8 cellular contexts compared by ENCODE assay signal in the genomic region with DNA sequence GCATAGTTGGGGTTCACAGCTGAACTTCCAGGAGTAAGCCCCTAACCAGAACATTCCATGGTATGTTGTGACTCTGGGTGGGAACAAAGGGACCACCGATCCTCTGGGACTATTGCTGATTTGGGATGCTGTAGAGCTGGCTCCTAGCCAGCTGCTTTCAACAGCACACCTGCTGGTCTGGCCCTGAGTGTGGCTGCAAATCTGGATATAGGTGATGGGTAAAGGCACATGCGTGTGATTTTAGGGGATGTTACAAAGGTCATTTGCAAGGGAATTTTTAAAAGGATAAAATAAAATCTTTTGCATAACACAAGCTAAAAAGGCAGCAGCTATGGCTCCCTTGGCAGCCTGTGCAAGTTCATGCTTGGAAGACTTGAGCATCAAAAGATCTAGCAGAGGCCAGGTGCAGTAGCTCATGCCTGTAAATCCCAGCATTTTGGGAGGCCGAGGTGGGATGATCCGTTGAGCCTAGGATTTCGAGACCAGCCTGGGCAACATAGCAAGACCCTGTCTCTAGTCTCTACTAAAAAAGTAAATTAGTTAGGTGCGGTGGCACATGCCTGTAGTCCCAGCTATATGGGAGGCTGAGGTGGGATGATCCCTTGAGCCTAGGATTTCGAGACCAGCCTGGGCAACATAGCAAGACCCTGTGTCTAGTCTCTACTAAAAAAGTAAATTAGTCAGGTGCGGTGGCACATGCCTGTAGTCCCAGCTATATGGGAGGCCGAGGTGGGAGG. TPM values are rescaled to one million over a fixed set of nuclear protein-coding genes. Genes with fewer than 3 reads are reported as not detected.
DNase-seq lines count a peak whose midpoint lies in the region; ATAC-seq, FAIRE-seq and TF ChIP-seq lines count a peak whose summit lies in the region.

No MANE protein-coding gene starts in this region.

- no peak for FAIRE-seq in endothelial cell of umbilical vein (lab: Jason Lieb, UNC)

- H4K5ac ChIP-seq in IMR-90 (ENCODE audit: low read depth, low read length): no peak overlapping the region

- H3K4me1 ChIP-seq in A673 (ENCODE audit: insufficient read depth, low read length, poor library complexity, severe bottlenecking) (peaks cover 6% of the 10 kb centered on the region), IMR-90 (ENCODE audit: control insufficient read depth, insufficient read depth, low read length) (peaks cover 6% of the 10 kb centered on the region), endothelial cell of umbilical vein (ENCODE audit: control insufficient read depth, extremely low read depth, insufficient read depth, low read length) (peaks cover 18% of the 10 kb centered on the region)

- TF ChIP-seq POLR2A in IMR-90 (IDR thresholded peaks at IDR 0.05; ENCODE audit: low read depth, low read length): no peak
- TF ChIP-seq POLR2A in endothelial cell of umbilical vein (IDR thresholded peaks at IDR 0.05; ENCODE audit: low read depth, low read length): no peak

- in situ Hi-C loops in IMR-90 (cut with MboI; ENCODE audit: low sequenced_read_pairs): no loop called here

- no peaks in the 10 kb centered on the region for H3K9me2 ChIP-seq in neural cell (ENCODE audit: insufficient read depth, low read length)

- TF ChIP-seq EP300 in neural cell (conservative IDR thresholded peaks at IDR 0.05; ENCODE audit: poor library complexity, severe bottlenecking): no peak

- H3K9me3 ChIP-seq in A673 (ENCODE audit: low read depth, low read length, poor library complexity, severe bottlenecking): no peaks in the 10 kb centered on the region
- no peaks in the 10 kb centered on the region for H3K9me3 ChIP-seq in IMR-90 (ENCODE audit: control insufficient read depth, insufficient read depth, low read length)
- H3K9me3 ChIP-seq in endothelial cell of umbilical vein (replicated peaks; ENCODE audit: control insufficient read depth, insufficient read depth, low read length): no peaks in the 10 kb centered on the region
- H3K9me3 ChIP-seq in neural cell (ENCODE audit: low read length): no peaks in the 10 kb centered on the region

- dilution Hi-C loops in IMR-90 (cut with HindIII; ENCODE audit: low sequenced_read_pairs, unreplicated experiment) (no loop called here), endothelial cell of umbilical vein (cut with MboI; ENCODE audit: extremely low pct_ligation_motif_present, low sequenced_read_pairs) (no loop called here)

- no peak overlapping the region for H3K56ac ChIP-seq in IMR-90 (ENCODE audit: extremely low read depth, insufficient read depth, low read length)

- peak overlapping the region; percentile 88; the same call in 1 of the 2 replicates for H3K4me2 ChIP-seq in IMR-90 (ENCODE audit: low read depth, low read length)
- H3K4me2 ChIP-seq in endothelial cell of umbilical vein (ENCODE audit: insufficient read depth, low read length): peak overlapping the region; percentile 95
- H3K4me2 ChIP-seq in neural cell (ENCODE audit: low read length): peak overlapping the region; percentile 98

- H4K91ac ChIP-seq in IMR-90 (ENCODE audit: insufficient read depth, low read depth, low read length): no peak overlapping the region

- POLR2A ChIA-PET in A673 (lab: Charles Lee; ENCODE audit: low non-redundant PET): no interaction called here
- POLR2A ChIA-PET in IMR-90 (lab: Charles Lee; ENCODE audit: unreplicated experiment): interaction anchor here (0.6 kb wide), 1 partner anchor 539 kb away, joined by 3 read pairs; no protein-coding TSS in a partner anchor
- POLR2A ChIA-PET in endothelial cell of umbilical vein (lab: Charles Lee): no interaction called here
- POLR2A ChIA-PET in HEK293T (lab: Yijun Ruan, JAX): no interaction called here

- H3F3A ChIP-seq in neural cell (ENCODE audit: insufficient read depth, low read length, poor library complexity, severe bottlenecking): no peaks in the 10 kb centered on the region

- peak overlapping the region; percentile 46; the same call in 1 of the 2 replicates for H3K23ac ChIP-seq in IMR-90 (ENCODE audit: low read depth, low read length)

- H2BK5ac ChIP-seq in IMR-90 (ENCODE audit: low read depth, low read length, poor library complexity, severe bottlenecking): no peak overlapping the region

- H3K79me2 ChIP-seq in endothelial cell of umbilical vein (ENCODE audit: control insufficient read depth, insufficient read depth, low read length) (peaks cover 9% of the 10 kb centered on the region), neural cell (replicated peaks; ENCODE audit: insufficient read depth, low read length) (peaks cover 5% of the 10 kb centered on the region)

- peaks cover 14 to 46% of the 10 kb centered on the region in 2 experiments for H3K79me1 ChIP-seq in IMR-90 (ENCODE audit: low read depth in 1 of 2, low read length in 2 of 2)

- no peak overlapping the region for H2BK20ac ChIP-seq in IMR-90 (ENCODE audit: low read depth, low read length)

- H2AK5ac ChIP-seq in IMR-90 (ENCODE audit: low read depth, low read length): peak overlapping the region; percentile 31; the same call in 1 of the 2 replicates

- no peak for TF ChIP-seq CTCF in A673 (conservative IDR thresholded peaks at IDR 0.05; ENCODE audit: low read depth, low read length)
- TF ChIP-seq CTCF in IMR-90 (conservative IDR thresholded peaks at IDR 0.05; ENCODE audit: low read depth, low read length): no peak
- TF ChIP-seq CTCF in endothelial cell of umbilical vein (IDR thresholded peaks at IDR 0.05; ENCODE audit: extremely low read depth in 1 of 2, insufficient read depth in 1 of 2, low read depth in 1 of 2, low read length in 2 of 2): no peak
- TF ChIP-seq CTCF in neural cell (IDR thresholded peaks at IDR 0.05; ENCODE audit: poor library complexity, severe bottlenecking): no peak

- DNase-seq in A673 (ENCODE audit: low spot score) (no peak), IMR-90 (no peak), endothelial cell of umbilical vein (ENCODE audit: low read depth, low spot score) (no peak), HEK293T (ENCODE audit: extremely low spot score) (no peak), SW480 (ENCODE audit: low spot score) (no peak), mucosa of gallbladder (ENCODE audit: low spot score) (no peak)

- BruUV-seq in A673 (replicated peaks; lab: Mats Ljungman, UMichigan) (no TSS peak), IMR-90 (replicated peaks; lab: Mats Ljungman, UMichigan) (no TSS peak), endothelial cell of umbilical vein (replicated peaks; lab: Mats Ljungman, UMichigan) (no TSS peak)

- H3K9ac ChIP-seq in IMR-90 (ENCODE audit: low read depth, low read length) (no peak overlapping the region), endothelial cell of umbilical vein (replicated peaks; ENCODE audit: extremely low read depth, insufficient read depth, low read length) (peak overlapping the region; percentile 72), neural cell (ENCODE audit: low read length) (peak overlapping the region; percentile 79)

- no peak overlapping the region for H2BK120ac ChIP-seq in IMR-90 (ENCODE audit: low read depth, low read length)

- H3K9me1 ChIP-seq in IMR-90 (ENCODE audit: insufficient read depth, low read length) (peaks cover 13% of the 10 kb centered on the region), endothelial cell of umbilical vein (replicated peaks; ENCODE audit: control insufficient read depth, extremely low read depth, insufficient read depth, low read length) (no peaks in the 10 kb centered on the region)

- 0 out of 2 replicates have a peak overlapping the region, but pooled peaks have one; percentile 41 for H3K14ac ChIP-seq in IMR-90 (replicated peaks; ENCODE audit: low read depth, low read length)

- peak overlapping the region in 1 of 2 experiments; percentile 41; a peak in 1 of 4 replicates for H4K8ac ChIP-seq in IMR-90 (ENCODE audit: low read depth in 2 of 2, low read length in 2 of 2)

- H3K4ac ChIP-seq in IMR-90 (ENCODE audit: low read depth, low read length): no peak overlapping the region

- H2BK15ac ChIP-seq in IMR-90 (ENCODE audit: low read depth, low read length): no peak overlapping the region

- ATAC-seq in IMR-90 (ENCODE audit: low read depth): no peak
- ATAC-seq in GM19324 (IDR thresholded peaks at IDR 0.05; ENCODE audit: low FRiP score, unreplicated experiment): no peak

- H3K27me3 ChIP-seq in A673 (replicated peaks; ENCODE audit: insufficient read depth, low read depth, low read length, poor library complexity): no peaks in the 10 kb centered on the region
- no peaks in the 10 kb centered on the region for H3K27me3 ChIP-seq in IMR-90 (ENCODE audit: control insufficient read depth, insufficient read depth, low read length)
- no peaks in the 10 kb centered on the region for H3K27me3 ChIP-seq in endothelial cell of umbilical vein (ENCODE audit: control insufficient read depth in 2 of 2, insufficient read depth in 2 of 2, low read length in 2 of 2)
- no peaks in the 10 kb centered on the region for H3K27me3 ChIP-seq in neural cell (ENCODE audit: insufficient read depth, low read depth, low read length)

- H3K4me3 ChIP-seq in A673 (ENCODE audit: low read depth, low read length, poor library complexity, severe bottlenecking) (peak overlapping the region; percentile 87), IMR-90 (ENCODE audit: insufficient read depth, low read depth, low read length) (peak overlapping the region; percentile 1; the same call in 1 of the 2 replicates), endothelial cell of umbilical vein (replicated peaks in 1 of 3; ENCODE audit: insufficient read depth in 1 of 3, low read depth in 1 of 3, low read length in 3 of 3) (peak overlapping the region in 1 of 3 experiments; percentile 58), neural cell (ENCODE audit: low read length) (peak overlapping the region; percentile 83)

- H3K27ac ChIP-seq in A673 (ENCODE audit: low read depth, low read length, poor library complexity, severe bottlenecking): no peak overlapping the region
- H3K27ac ChIP-seq in IMR-90 (ENCODE audit: insufficient read depth, low read length): no peak overlapping the region
- no peak overlapping the region for H3K27ac ChIP-seq in endothelial cell of umbilical vein (ENCODE audit: insufficient read depth, low read depth, low read length)
- H3K27ac ChIP-seq in neural cell (ENCODE audit: low read length): no peak overlapping the region

- no peak overlapping the region for H2AK9ac ChIP-seq in IMR-90 (replicated peaks; ENCODE audit: low read depth, low read length, poor library complexity)

- 94% methylated on average over 6 of the region's 9 CpGs; no CpG with 5 or more reads in 1 of the 2 experiments for WGBS in IMR-90 (ENCODE audit: extremely low coverage in 2 of 2, insufficient read length in 1 of 2), 2 experiments

- CTCF ChIA-PET in A673 (lab: Charles Lee): no interaction called here
- CTCF ChIA-PET in IMR-90 (lab: Yijun Ruan, JAX): interaction anchor here (0.7 kb wide), 1 partner anchor 20 kb away, joined by 3 read pairs; no protein-coding TSS in a partner anchor
- CTCF ChIA-PET in endothelial cell of umbilical vein (lab: Charles Lee): interaction anchor here (1.6 to 2.5 kb wide), 6 partner anchors 7 to 51 kb away, joined by 5 to 19 read pairs (median 11); no protein-coding TSS in a partner anchor
- CTCF ChIA-PET in HEK293T (lab: Yijun Ruan, JAX): interaction anchor here (0.8 kb wide), 1 partner anchor 936 kb away, joined by 4 read pairs; no protein-coding TSS in a partner anchor

- H2AFZ ChIP-seq in IMR-90 (replicated peaks; ENCODE audit: low read length, poor library complexity) (no peak overlapping the region), endothelial cell of umbilical vein (ENCODE audit: low read depth, low read length) (no peak overlapping the region), neural cell (ENCODE audit: low read depth, low read length) (no peak overlapping the region)

- TF ChIP-seq RAD21 in IMR-90 (IDR thresholded peaks at IDR 0.05; ENCODE audit: low read length): no peak
- no peak for TF ChIP-seq RAD21 in neural cell (conservative IDR thresholded peaks at IDR 0.05)

- no peak overlapping the region for H3K18ac ChIP-seq in IMR-90 (ENCODE audit: low read depth, low read length)

- H4K20me1 ChIP-seq in IMR-90 (ENCODE audit: insufficient read depth, low read length) (peaks cover 30% of the 10 kb centered on the region), endothelial cell of umbilical vein (replicated peaks; ENCODE audit: control insufficient read depth, extremely low read depth, insufficient read depth, low read length) (no peaks in the 10 kb centered on the region), neural cell (ENCODE audit: insufficient read depth) (no peaks in the 10 kb centered on the region)

- intact Hi-C loops in A673 (cut with micrococcal nuclease; ENCODE audit: unreplicated experiment) (loop anchor here (5.0 kb wide), 1 partner anchor 44 kb away; no protein-coding TSS in a partner anchor), IMR-90 (cut with micrococcal nuclease) (loop anchor here (5.0 kb wide), 1 partner anchor 44 kb away; no protein-coding TSS in a partner anchor), endothelial cell of umbilical vein (cut with micrococcal nuclease) (no loop called here)

- H3K36me3 ChIP-seq in A673 (ENCODE audit: insufficient read depth, low read length, poor library complexity, severe bottlenecking): no peaks in the 10 kb centered on the region
- H3K36me3 ChIP-seq in IMR-90 (ENCODE audit: control insufficient read depth, insufficient read depth, low read length): peaks cover 3% of the 10 kb centered on the region; the same call in 1 of the 2 replicates
- H3K36me3 ChIP-seq in endothelial cell of umbilical vein (ENCODE audit: control insufficient read depth in 2 of 2, extremely low read depth in 1 of 2, insufficient read depth in 2 of 2, low read length in 2 of 2): no peaks in the 10 kb centered on the region
- no peaks in the 10 kb centered on the region for H3K36me3 ChIP-seq in neural cell (ENCODE audit: insufficient read depth, low read length)

RNA-seq across cellular contexts. Expression of a gene that starts 1.6 kb away (rescaled TPM):
- total RNA-seq in A673 (2021) (24.5 and 34.8 TPM in 2 replicates), IMR-90 (2012; rRNA removed) (12.5 and 16.0 TPM in 2 replicates), endothelial cell of umbilical vein (71.4 and 86.5 TPM in 2 replicates), mucosa of gallbladder (259 TPM)
- polyA plus RNA-seq in IMR-90 (2012; rRNA removed) (35.0 and 41.2 TPM in 2 replicates), endothelial cell of umbilical vein (58.9 and 69.5 TPM in 2 replicates), neural cell (64.3 and 74.0 TPM in 2 replicates)
- polyA plus RNA-seq in IMR-90 (2012; cell fraction: cytosol; rRNA removed): 37.5 and 51.0 TPM in 2 replicates
- 30.0 and 30.5 TPM in 2 replicates for polyA plus RNA-seq in IMR-90 (2012; cell fraction: nucleus; rRNA removed; ENCODE audit: low replicate concordance)
- 73.4 and 73.8 TPM in 2 replicates for polyA plus RNA-seq in endothelial cell of umbilical vein (2011; cell fraction: cytosol; rRNA removed)
- 50.2 and 51.5 TPM in 2 replicates for polyA plus RNA-seq in endothelial cell of umbilical vein (2011; cell fraction: nucleus; rRNA removed)
- 63.6 and 129 TPM in 2 replicates for polyA plus RNA-seq in endothelial cell of umbilical vein (2012)
- polyA minus RNA-seq in endothelial cell of umbilical vein (61.3 and 61.6 TPM in 2 replicates), neural cell (56.5 and 63.7 TPM in 2 replicates)
- polyA minus RNA-seq in endothelial cell of umbilical vein (2011; cell fraction: cytosol; rRNA and poly(A)+ RNA removed): 1.9 TPM
- polyA minus RNA-seq in endothelial cell of umbilical vein (2011; cell fraction: nucleus; rRNA and poly(A)+ RNA removed): 8.6 and 16.6 TPM in 2 replicates
